11 cellular contexts compared by ENCODE assay signal in genomic region chr22:19579880-19580279, GRCh38. TPM values are rescaled to one million over a fixed set of nuclear protein-coding genes. Genes with fewer than 3 reads are reported as not detected.
DNase-seq lines count a peak whose midpoint lies in the region; ATAC-seq and TF ChIP-seq lines count a peak whose summit lies in the region.
"Had no signal": no experiment of that assay in that cellular context is flagged by ENCODE, and none has a peak within 500 bp of the region (broad histone marks: within the 10 kb centered on the region; RNA-seq: fewer than 3 reads in every experiment).

No MANE protein-coding gene starts in this region.

- peak; percentile 26 to 46 for ATAC-seq in activated T-cell treated with anti-CD3 and anti-CD28 coated beads, Interleukin-2, amount 50 U/mL, for 72 hours (replicated peaks in 1 of 2)
- peak; percentile 33 for ATAC-seq in left lobe of liver

- peak; percentile 43 for DNase-seq in GM19238 (ENCODE audit: insufficient read length, low spot score)
- DNase-seq in activated T-cell treated with anti-CD3 and anti-CD28 coated beads, Interleukin-2, amount 50 U/mL, for 72 hours = peak; percentile 39 to 43
- DNase-seq in left lobe of liver (ENCODE audit: low spot score) = no peak
- DNase-seq in EL = no peak
- DNase-seq in GM13977 (ENCODE audit: low spot score) = no peak
- DNase-seq in AG08396 (ENCODE audit: low spot score) = no peak
- no peak for DNase-seq in DMS79 (lab: John Stamatoyannopoulos, UW)
- DNase-seq: NCI-H2081 had no signal

- H3K4me2 ChIP-seq in BLaER1 = peak overlapping the region; percentile 35

- H3K9me3 ChIP-seq in BLaER1 = no peaks in the 10 kb centered on the region

- in situ Hi-C loops in GM13977 (cut with MboI; ENCODE audit: low pct_unique_long_range_greater_than_20kb, low sequenced_read_pairs, unreplicated experiment) = no loop called here

- H3K36me3 ChIP-seq in BLaER1 = no peaks in the 10 kb centered on the region

- H3K4me3 Mint-ChIP-seq in activated T-cell treated with anti-CD3 and anti-CD28 coated beads, Interleukin-2, amount 50 U/mL, for 72 hours = peak overlapping the region; percentile 67 to 73

- H3K9ac ChIP-seq in BLaER1 = no peak overlapping the region
- H3K9ac ChIP-seq: parathyroid adenoma had no signal

- H3K27me3 Mint-ChIP-seq in activated T-cell treated with anti-CD3 and anti-CD28 coated beads, Interleukin-2, amount 50 U/mL, for 72 hours (ENCODE audit: low read depth) = no peaks in the 10 kb centered on the region

- H3K27me3 ChIP-seq in BLaER1 = no peaks in the 10 kb centered on the region

- no peak for TF ChIP-seq CTCF in GM13977 (IDR thresholded peaks at IDR 0.05; ENCODE audit: extremely low read depth, insufficient read depth, missing control alignments)

- H3K36me3 Mint-ChIP-seq in activated T-cell treated with anti-CD3 and anti-CD28 coated beads, Interleukin-2, amount 50 U/mL, for 72 hours (ENCODE audit: insufficient read depth in 2 of 2) = no peaks in the 10 kb centered on the region

- H3K4me1 ChIP-seq in BLaER1 = peaks cover 25% of the 10 kb centered on the region
- H3K4me1 ChIP-seq: parathyroid adenoma had no signal

- peak overlapping the region; percentile 88 for H3K27ac Mint-ChIP-seq in activated T-cell treated with anti-CD3 and anti-CD28 coated beads, Interleukin-2, amount 50 U/mL, for 72 hours

- no peaks in the 10 kb centered on the region for H4K20me1 ChIP-seq in BLaER1

- H3K9me3 Mint-ChIP-seq in activated T-cell treated with anti-CD3 and anti-CD28 coated beads, Interleukin-2, amount 50 U/mL, for 72 hours = no peaks in the 10 kb centered on the region

- H3K27ac ChIP-seq in BLaER1 = no peak overlapping the region
- H3K27ac ChIP-seq: HL-60, parathyroid adenoma had no signal

- no peak overlapping the region for H3K4me3 ChIP-seq in BLaER1

- H3K4me1 Mint-ChIP-seq in activated T-cell treated with anti-CD3 and anti-CD28 coated beads, Interleukin-2, amount 50 U/mL, for 72 hours (ENCODE audit: low read depth) = peaks cover 52% of the 10 kb centered on the region

RNA-seq across cellular contexts. Expression of gene CLDN5, which starts 55.7 kb away (rescaled TPM):
- total RNA-seq in activated T-cell treated with anti-CD3 and anti-CD28 coated beads, Interleukin-2, amount 50 U/mL, for 72 hours = under 1 TPM; 0.30 to 0.36 TPM
- total RNA-seq in left lobe of liver = 10.4 TPM

Comparison
In these comparisons a context has a peak if more than half of its experiments do, and no peak if none do; other contexts are left out.
1. DNase-seq: peak in GM19238 (single experiment) and activated T-cell treated with anti-CD3 and anti-CD28 coated beads, Interleukin-2, amount 50 U/mL, for 72 hours (2 of 2); none in left lobe of liver (single experiment), EL (single experiment), GM13977 (single experiment), AG08396 (single experiment) and DMS79 (single experiment).